ENCODE assay signal across 8 cellular contexts in the genomic region with DNA sequence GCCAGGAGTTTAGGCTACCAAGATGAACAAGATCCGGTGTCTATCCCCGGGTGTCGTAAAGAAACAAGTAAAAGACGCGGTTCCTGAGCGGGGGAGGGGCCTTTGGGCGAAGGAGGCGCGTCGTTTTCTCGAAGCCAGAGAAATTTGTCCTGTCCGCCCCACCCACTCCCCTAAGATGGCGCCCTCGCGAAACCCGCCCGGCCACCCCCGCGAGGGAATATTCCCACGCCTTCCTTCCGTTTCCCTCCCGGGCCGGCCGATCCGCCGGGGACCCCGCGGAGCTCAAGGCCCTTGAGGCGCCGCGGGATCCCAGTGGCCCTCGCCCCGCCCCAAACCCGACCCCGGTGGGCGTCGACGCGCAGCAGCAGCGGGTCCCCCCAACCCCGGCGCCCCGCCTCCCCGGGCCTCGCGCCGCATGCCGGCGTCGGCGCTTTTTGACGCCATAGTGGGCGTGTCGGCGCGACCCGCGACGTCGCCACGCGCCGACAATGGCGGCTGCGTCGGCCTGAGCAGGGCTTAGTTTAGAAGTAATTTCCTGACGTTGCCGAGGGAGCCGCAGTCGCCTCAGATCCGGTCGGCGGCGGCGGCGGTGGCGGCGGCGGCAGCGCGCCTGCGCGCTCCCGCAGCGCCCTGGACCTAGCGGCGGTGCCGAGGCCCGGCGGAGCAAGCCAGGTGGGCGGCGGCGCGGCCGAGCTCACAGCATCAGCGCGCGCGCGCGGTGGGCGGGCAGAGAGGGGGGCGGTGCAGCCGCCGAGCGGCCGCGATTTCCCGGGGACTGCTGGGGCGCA. TPM values are rescaled to one million over a fixed set of nuclear protein-coding genes. Genes with fewer than 3 reads are reported as not detected.
DNase-seq lines count a peak whose midpoint lies in the region; ATAC-seq and TF ChIP-seq lines count a peak whose summit lies in the region.

No MANE protein-coding gene starts in this region.

- no peak for TF ChIP-seq CTCF in DND-41 (IDR thresholded peaks at IDR 0.05; ENCODE audit: borderline replicate concordance, extremely low read depth, low read length, poor library complexity, severe bottlenecking)
- TF ChIP-seq CTCF in Panc1 (IDR thresholded peaks at IDR 0.05) = no peak
- TF ChIP-seq CTCF in esophagus squamous epithelium (IDR thresholded peaks at IDR 0.05) = no peak

- peaks cover 23% of the 10 kb centered on the region for H3K79me2 ChIP-seq in DND-41 (ENCODE audit: insufficient read depth, low read length)

- peaks cover 29% of the 10 kb centered on the region for H3K4me1 ChIP-seq in DND-41 (ENCODE audit: insufficient read depth, low read length)
- peaks cover 12% of the 10 kb centered on the region; the same call in 1 of the 2 replicates for H3K4me1 ChIP-seq in Panc1 (ENCODE audit: control insufficient read depth, insufficient read depth, low read length)
- peaks cover 0 to 13% (median 3%) of the 10 kb centered on the region in 3 donors for H3K4me1 ChIP-seq in esophagus squamous epithelium

- DNase-seq in DND-41 (peak; percentile 90), KG1 (lab: John Stamatoyannopoulos, UW) (peak; percentile 67), Panc1 (ENCODE audit: low read depth, low spot score) (peak; percentile 58), esophagus squamous epithelium (lab: John Stamatoyannopoulos, UW) (peak; percentile 24), myocyte (ENCODE audit: low read depth) (peak; percentile 80)
- DNase-seq in activated T-cell treated with anti-CD3 and anti-CD28 coated beads, Interleukin-2, amount 50 U/mL, for 72 hours = peak; percentile 86 to 88
- DNase-seq in stimulated activated CD8-positive, alpha-beta memory T cell treated with anti-CD3 and anti-CD28 coated beads, Interleukin-7, amount 100 ng/mL, for 24 hours (ENCODE audit: low read depth) = peak; percentile 58

- in situ Hi-C loops in Panc1 (cut with HindIII; ENCODE audit: low pct_unique_long_range_greater_than_20kb, low sequenced_read_pairs) = no loop called here

- peak overlapping the region; percentile 93 for H2AFZ ChIP-seq in DND-41 (ENCODE audit: low read depth, low read length)

- peak overlapping the region; percentile 88 for H3K27ac ChIP-seq in DND-41 (ENCODE audit: low read length)
- peak overlapping the region; percentile 98 for H3K27ac ChIP-seq in Panc1 (ENCODE audit: low read length)
- H3K27ac ChIP-seq in esophagus squamous epithelium = peak overlapping the region; percentile 91 to 98 (median 96)

- H3K9me3 ChIP-seq in DND-41 (ENCODE audit: insufficient read depth, low read length, severe bottlenecking) (no peaks in the 10 kb centered on the region), Panc1 (ENCODE audit: control insufficient read depth, insufficient read depth, low read depth, low read length) (no peaks in the 10 kb centered on the region), esophagus squamous epithelium (no peaks in the 10 kb centered on the region)

- POLR2A ChIA-PET in Panc1 (lab: Charles Lee) = interaction anchor here (0.6 to 1.1 kb wide), 2 partner anchors 12 to 230 kb away, joined by 4 to 8 read pairs; no protein-coding TSS in a partner anchor

- WGBS in esophagus squamous epithelium, 2 donors = no CpG with 5 or more reads among the region's 110 CpGs

- ATAC-seq in DND-41 (ENCODE audit: insufficient read depth, low read depth) = peak; percentile 75
- peak; percentile 73 for ATAC-seq in GM21786 (IDR thresholded peaks at IDR 0.05; ENCODE audit: unreplicated experiment)
- ATAC-seq in Panc1 = peak; percentile 94
- ATAC-seq in activated T-cell treated with anti-CD3 and anti-CD28 coated beads, Interleukin-2, amount 50 U/mL, for 72 hours (replicated peaks in 1 of 2) = peak; percentile 84 to 86

- H3K27me3 ChIP-seq in DND-41 (ENCODE audit: insufficient read depth, low read length, poor library complexity) (no peaks in the 10 kb centered on the region), Panc1 (ENCODE audit: control insufficient read depth, insufficient read depth, low read length) (peaks cover 3% of the 10 kb centered on the region; the same call in 1 of the 2 replicates), esophagus squamous epithelium (peaks cover 0 to 3% (median 1%) of the 10 kb centered on the region in 4 donors)

- peaks cover 12% of the 10 kb centered on the region for H3K4me1 Mint-ChIP-seq in activated T-cell treated with anti-CD3 and anti-CD28 coated beads, Interleukin-2, amount 50 U/mL, for 72 hours (ENCODE audit: low read depth)

- peak overlapping the region; percentile 69 for H3K4me2 ChIP-seq in DND-41 (ENCODE audit: insufficient read depth, low read length)

- H3K9me3 Mint-ChIP-seq in activated T-cell treated with anti-CD3 and anti-CD28 coated beads, Interleukin-2, amount 50 U/mL, for 72 hours = no peaks in the 10 kb centered on the region

- peak overlapping the region; percentile 92 for H3K27ac Mint-ChIP-seq in activated T-cell treated with anti-CD3 and anti-CD28 coated beads, Interleukin-2, amount 50 U/mL, for 72 hours

- H4K20me1 ChIP-seq in DND-41 (ENCODE audit: insufficient read depth, low read length) = no peaks in the 10 kb centered on the region

- peaks cover 0 to 2% of the 10 kb centered on the region in 2 donors for H3K36me3 Mint-ChIP-seq in activated T-cell treated with anti-CD3 and anti-CD28 coated beads, Interleukin-2, amount 50 U/mL, for 72 hours (ENCODE audit: insufficient read depth in 2 of 2)

- CTCF ChIA-PET in Panc1 (lab: Charles Lee) = interaction anchor here (0.6 to 0.7 kb wide), 2 partner anchors 145 to 292 kb away, joined by 5 to 7 read pairs; no protein-coding TSS in a partner anchor

- peaks cover 11% of the 10 kb centered on the region for H3K27me3 Mint-ChIP-seq in activated T-cell treated with anti-CD3 and anti-CD28 coated beads, Interleukin-2, amount 50 U/mL, for 72 hours (ENCODE audit: low read depth)

- H3K9ac ChIP-seq in DND-41 (ENCODE audit: low read depth, low read length) = peak overlapping the region; percentile 80

- BruUV-seq in Panc1 (replicated peaks; lab: Mats Ljungman, UMichigan) = no TSS peak

- peak overlapping the region; percentile 83 to 99 for H3K4me3 Mint-ChIP-seq in activated T-cell treated with anti-CD3 and anti-CD28 coated beads, Interleukin-2, amount 50 U/mL, for 72 hours

- H3K4me3 ChIP-seq in DND-41 (ENCODE audit: low read depth in 1 of 2, low read length in 2 of 2) (peak overlapping the region; percentile 83 to 91; a peak in 3 of 4 replicates), Panc1 (ENCODE audit: low read depth in 2 of 2, low read length in 2 of 2) (peak overlapping the region; percentile 92 to 98), esophagus squamous epithelium (peak overlapping the region; percentile 55 to 72 (median 62))

- peak in 1 of 4 donors; percentile 23 for TF ChIP-seq POLR2A in esophagus squamous epithelium (IDR thresholded peaks at IDR 0.05)

- peaks cover 22% of the 10 kb centered on the region for H3K36me3 ChIP-seq in DND-41 (ENCODE audit: insufficient read depth, low read length)
- H3K36me3 ChIP-seq in Panc1 (ENCODE audit: control insufficient read depth, insufficient read depth, low read length) = peaks cover 24% of the 10 kb centered on the region
- H3K36me3 ChIP-seq in esophagus squamous epithelium = peaks cover 0 to 14% (median 0%) of the 10 kb centered on the region in 3 donors

- intact Hi-C loops in Panc1 (cut with micrococcal nuclease; ENCODE audit: unreplicated experiment) (no loop called here), esophagus squamous epithelium (cut with DNase I) (no loop called here)

RNA-seq across cellular contexts. Expression of gene HTATSF1, which starts 0.4 kb away (rescaled TPM):
- total RNA-seq in Panc1 (2021; ENCODE audit: unreplicated experiment) (76.0 TPM), esophagus squamous epithelium (10 to 100 TPM; 23.5 to 46.9 (median 41.9) TPM), myocyte (95.3 and 101 TPM in 2 replicates)
- 68.0 TPM for polyA plus RNA-seq in Panc1 (2012; ENCODE audit: insufficient read length)
- total RNA-seq in activated T-cell treated with anti-CD3 and anti-CD28 coated beads, Interleukin-2, amount 50 U/mL, for 72 hours = 10 to 100 TPM; 37.2 to 39.2 TPM
- 31.5 TPM for polyA plus RNA-seq in myocyte (2012)

RNA-seq across cellular contexts. Expression of gene BRS3, which starts 9.2 kb away (rescaled TPM):
- total RNA-seq in Panc1 (2021; ENCODE audit: unreplicated experiment) (not detected), esophagus squamous epithelium (not detected), myocyte (not detected in 2 replicates)
- not detected for polyA plus RNA-seq in Panc1 (2012; ENCODE audit: insufficient read length)
- not detected for total RNA-seq in activated T-cell treated with anti-CD3 and anti-CD28 coated beads, Interleukin-2, amount 50 U/mL, for 72 hours
- polyA plus RNA-seq in myocyte (2012) = not detected

RNA-seq across cellular contexts. Expression of gene VGLL1, which starts 35.1 kb away (rescaled TPM):
- not detected for total RNA-seq in Panc1 (2021; ENCODE audit: unreplicated experiment)
- not detected for polyA plus RNA-seq in Panc1 (2012; ENCODE audit: insufficient read length)
- not detected for total RNA-seq in activated T-cell treated with anti-CD3 and anti-CD28 coated beads, Interleukin-2, amount 50 U/mL, for 72 hours
- total RNA-seq in esophagus squamous epithelium = 1 to 10 TPM in 1 of 4 donors, under 1 TPM in 2, not detected in 1; 0.48 to 1.2 (median 0.76) TPM
- total RNA-seq in myocyte = not detected in 2 replicates
- polyA plus RNA-seq in myocyte (2012) = not detected

Comparison
In these comparisons a context has a peak if more than half of its experiments do, and no peak if none do; other contexts are left out.
1. Peak in every context shown above with its lines: DNase-seq, ATAC-seq, H3K4me3 ChIP-seq and H3K27ac ChIP-seq.
2. DNase-seq: peak in every context shown above with its lines; median percentile 90 in DND-41; 87 in activated T-cell treated with anti-CD3 and anti-CD28 coated beads, Interleukin-2, amount 50 U/mL, for 72 hours; 80 in myocyte; 67 in KG1; 58 in Panc1; 58 in stimulated activated CD8-positive, alpha-beta memory T cell treated with anti-CD3 and anti-CD28 coated beads, Interleukin-7, amount 100 ng/mL, for 24 hours; 24 in esophagus squamous epithelium.